In genomic region chr12:13609874-13610273, GRCh38 we compare ENCODE assay signal across 15 cellular contexts.
"Had no signal": no experiment of that assay in that cellular context is flagged by ENCODE, and none has a peak within 500 bp of the region (broad histone marks: within the 10 kb centered on the region; RNA-seq: fewer than 3 reads in every experiment).

No MANE protein-coding gene starts in this region.

- H3K9ac ChIP-seq: neural progenitor cell had no signal

- ATAC-seq: stimulated activated naive CD8-positive, alpha-beta T cell treated with anti-CD3 and anti-CD28 coated beads, Interleukin-15, Interleukin-2, amounts not matched to agents 100 U/mL and 50 U/mL, for 24 hours; upper lobe of right lung; WTC11 had no signal

- H3K27me3 ChIP-seq: adrenal gland, neural progenitor cell, ovary, suprapubic skin, upper lobe of right lung had no signal

- H3K4me1 ChIP-seq: adrenal gland, suprapubic skin, upper lobe of right lung had no signal

- H3K9me3 ChIP-seq: adrenal gland, ovary, suprapubic skin, upper lobe of right lung had no signal

- FAIRE-seq: colon, islet of Langerhans had no signal

- H2AFZ ChIP-seq: neural progenitor cell had no signal

- H3K4me2 ChIP-seq: neural progenitor cell had no signal

- H3K4me3 ChIP-seq: adrenal gland, neural progenitor cell, ovary, suprapubic skin, upper lobe of right lung had no signal

- DNase-seq: activated CD4-positive, alpha-beta T cell treated with anti-CD3 and anti-CD28 coated beads for 48 hours; activated naive CD4-positive, alpha-beta T cell treated with anti-CD3 and anti-CD28 coated beads, Interleukin-2, amount 10 ng/mL, durations not matched to agents 7 days and 5 days; adrenal gland; foreskin melanocyte; head of caudate nucleus; ovary; stimulated activated CD4-positive, alpha-beta T cell treated with anti-CD3 and anti-CD28 coated beads, Interleukin-2, amount 100 ng/mL, for 48 hours; stimulated activated CD8-positive, alpha-beta memory T cell treated with anti-CD3 and anti-CD28 coated beads, Interleukin-4, amount 100 ng/mL, for 48 hours; stimulated activated naive CD8-positive, alpha-beta T cell treated with anti-CD3 and anti-CD28 coated beads, Interleukin-15, Interleukin-2, amounts not matched to agents 100 U/mL and 50 U/mL, for 24 hours; upper lobe of right lung had no signal

- H3K27ac ChIP-seq: adrenal gland, neural progenitor cell, ovary, suprapubic skin, upper lobe of right lung had no signal

- H3K36me3 ChIP-seq: adrenal gland, neural progenitor cell, ovary, suprapubic skin, upper lobe of right lung had no signal
